Comparison of ENCODE assay signal across 18 cellular contexts in genomic region chr12:131766382-131767107, GRCh38. TPM values are rescaled to one million over a fixed set of nuclear protein-coding genes. Genes with fewer than 3 reads are reported as not detected.
A peak's percentile ranks its signal among the peaks of the same experiment; 100 is the strongest.
DNase-seq lines count a peak whose midpoint lies in the region; ATAC-seq, FAIRE-seq and TF ChIP-seq lines count a peak whose summit lies in the region.
"Had no signal": no experiment of that assay in that cellular context is flagged by ENCODE, and none has a peak within 500 bp of the region (broad histone marks: within the 10 kb centered on the region; RNA-seq: fewer than 3 reads in every experiment).

No MANE protein-coding gene starts in this region.

- no peak for TF ChIP-seq RAD21 in HCT116 (IDR thresholded peaks at IDR 0.05; ENCODE audit: low read depth)
- TF ChIP-seq RAD21 in K562 (CRISPR knock-in tag; conservative IDR thresholded peaks at IDR 0.05 in 1 of 2, IDR thresholded peaks at IDR 0.05 in 1 of 2) = no peak

- H3K79me2 ChIP-seq in HCT116 (ENCODE audit: insufficient read depth, low read length) (peaks cover 7% of the 10 kb centered on the region; the same call in 1 of the 2 replicates), K562 (ENCODE audit: control insufficient read depth, insufficient read depth, low read length) (no peaks in the 10 kb centered on the region), OCI-LY7 (ENCODE audit: insufficient read depth, low read depth, low read length) (no peaks in the 10 kb centered on the region), PC-9 (ENCODE audit: low read depth) (no peaks in the 10 kb centered on the region)

- no peak overlapping the region for H2BK12ac ChIP-seq in mesenchymal stem cell (ENCODE audit: low read length in 2 of 2)

- no peak for FAIRE-seq in K562 (lab: Jason Lieb, UNC)

- TF ChIP-seq POLR2A in HCT116 (IDR thresholded peaks at IDR 0.05; ENCODE audit: borderline replicate concordance, extremely low read depth, insufficient read depth, insufficient read length) (no peak), K562 (conservative IDR thresholded peaks at IDR 0.05) (no peak)

- H3K9me3 ChIP-seq in HCT116 (ENCODE audit: control insufficient read depth in 1 of 2, insufficient read depth in 1 of 2, low read depth in 1 of 2, low read length in 2 of 2) (no peaks in the 10 kb centered on the region), K562 (replicated peaks; ENCODE audit: control insufficient read depth, insufficient read depth, low read depth, low read length) (no peaks in the 10 kb centered on the region), mesenchymal stem cell (ENCODE audit: control insufficient read depth, low read length) (no peaks in the 10 kb centered on the region), OCI-LY7 (ENCODE audit: low read length) (no peaks in the 10 kb centered on the region), PC-9 (ENCODE audit: insufficient read depth, low read depth) (no peaks in the 10 kb centered on the region)
- H3K9me3 ChIP-seq: SJCRH30 had no signal

- H3K18ac ChIP-seq in mesenchymal stem cell (ENCODE audit: low read depth in 1 of 2, low read length in 2 of 2) = no peak overlapping the region

- in situ Hi-C loops in K562 (cut with MboI) = no loop called here

- H2BK5ac ChIP-seq in mesenchymal stem cell (ENCODE audit: low read depth, low read length, poor library complexity, severe bottlenecking) = no peak overlapping the region

- H3K4me3 ChIP-seq in GM12865 (ENCODE audit: low read depth, low read length) = no peak overlapping the region
- H3K4me3 ChIP-seq in HCT116 (replicated peaks in 1 of 2; ENCODE audit: low read depth in 1 of 2, low read length in 2 of 2) = no peak overlapping the region
- H3K4me3 ChIP-seq in K562 = no peak overlapping the region
- H3K4me3 ChIP-seq in mesenchymal stem cell (ENCODE audit: insufficient read depth in 1 of 2, low read depth in 1 of 2, low read length in 2 of 2) = no peak overlapping the region
- H3K4me3 ChIP-seq in OCI-LY7 (ENCODE audit: low read depth, low read length, poor library complexity, severe bottlenecking) = no peak overlapping the region
- no peak overlapping the region for H3K4me3 ChIP-seq in PC-9
- H3K4me3 ChIP-seq: SJCRH30 had no signal

- H3K4ac ChIP-seq in mesenchymal stem cell (ENCODE audit: low read depth in 1 of 2, low read length in 2 of 2) = no peak overlapping the region

- H2AFZ ChIP-seq in HCT116 (ENCODE audit: low read depth, low read length, poor library complexity, severe bottlenecking) (no peak overlapping the region), K562 (ENCODE audit: low read depth, low read length) (no peak overlapping the region), mesenchymal stem cell (ENCODE audit: low read depth, low read length) (no peak overlapping the region), OCI-LY7 (ENCODE audit: low read length) (no peak overlapping the region), PC-9 (no peak overlapping the region)

- intact Hi-C loops in HCT116 (cut with micrococcal nuclease) (no loop called here), K562 (cut with micrococcal nuclease) (no loop called here), OCI-LY7 (cut with micrococcal nuclease; ENCODE audit: unreplicated experiment) (no loop called here), PC-9 (cut with micrococcal nuclease; ENCODE audit: unreplicated experiment) (no loop called here)

- no peak overlapping the region for H2BK15ac ChIP-seq in mesenchymal stem cell (ENCODE audit: low read depth, poor library complexity, severe bottlenecking)

- no peak overlapping the region for H3K23ac ChIP-seq in mesenchymal stem cell (ENCODE audit: low read length in 2 of 2)

- no peak overlapping the region for H2BK120ac ChIP-seq in mesenchymal stem cell (ENCODE audit: low read depth, low read length)

- H3K36me3 ChIP-seq in HCT116 (ENCODE audit: control insufficient read depth in 1 of 2, insufficient read depth in 2 of 2, low read length in 2 of 2) (peaks cover 34 to 51% of the 10 kb centered on the region in 2 experiments; a peak in 3 of 4 replicates), K562 (ENCODE audit: control insufficient read depth, insufficient read depth, low read length) (peaks cover 85% of the 10 kb centered on the region), mesenchymal stem cell (ENCODE audit: control insufficient read depth in 1 of 2, insufficient read depth in 2 of 2, low read depth in 1 of 2, low read length in 2 of 2) (peaks cover 65 to 90% of the 10 kb centered on the region in 2 experiments), OCI-LY7 (ENCODE audit: insufficient read depth, low read length) (peaks cover 92% of the 10 kb centered on the region), PC-9 (ENCODE audit: low read depth) (peaks cover 24% of the 10 kb centered on the region; the same call in 1 of the 2 replicates)

- H3K9ac ChIP-seq in HCT116 (ENCODE audit: low read length) = no peak overlapping the region
- H3K9ac ChIP-seq in K562 (ENCODE audit: insufficient read depth in 1 of 2, low read depth in 2 of 2, low read length in 2 of 2) = no peak overlapping the region
- no peak overlapping the region for H3K9ac ChIP-seq in mesenchymal stem cell (ENCODE audit: low read length)

- no peak overlapping the region for H2AK5ac ChIP-seq in mesenchymal stem cell (ENCODE audit: low read length, severe bottlenecking)

- H3K4me1 ChIP-seq in HCT116 (ENCODE audit: control insufficient read depth in 1 of 2, insufficient read depth in 2 of 2, low read length in 2 of 2) (no peaks in the 10 kb centered on the region), K562 (replicated peaks in 1 of 2; ENCODE audit: control insufficient read depth in 2 of 2, insufficient read depth in 2 of 2, low read length in 2 of 2) (no peaks in the 10 kb centered on the region), mesenchymal stem cell (ENCODE audit: control insufficient read depth, insufficient read depth, low read depth, low read length) (peaks cover 10% of the 10 kb centered on the region), OCI-LY7 (ENCODE audit: insufficient read depth, low read length, poor library complexity, severe bottlenecking) (peaks cover 19% of the 10 kb centered on the region), PC-9 (replicated peaks; ENCODE audit: insufficient read depth) (no peaks in the 10 kb centered on the region)
- H3K4me1 ChIP-seq: SJCRH30 had no signal

- ATAC-seq in HCT116 (peak; percentile 27; the same call in 1 of the 2 replicates), K562 (no peak), HG03342 (IDR thresholded peaks at IDR 0.05; ENCODE audit: unreplicated experiment) (no peak)

- CTCF ChIA-PET in HCT116 (lab: Charles Lee) (no interaction called here), K562 (lab: Yijun Ruan, JAX; ENCODE audit: low intra/inter-chr PET ratio) (no interaction called here), OCI-LY7 (lab: Charles Lee; ENCODE audit: unreplicated experiment) (no interaction called here), PC-9 (lab: Charles Lee) (no interaction called here)

- no peak overlapping the region for H3K14ac ChIP-seq in mesenchymal stem cell (ENCODE audit: low read length in 2 of 2)

- H4K8ac ChIP-seq in mesenchymal stem cell (ENCODE audit: low read length) = no peak overlapping the region

- no peaks in the 10 kb centered on the region for H3K27me3 ChIP-seq in HCT116 (ENCODE audit: insufficient read depth, low read length)
- H3K27me3 ChIP-seq in K562 (ENCODE audit: control insufficient read depth in 2 of 2, insufficient read depth in 2 of 2, low read length in 2 of 2) = no peaks in the 10 kb centered on the region
- H3K27me3 ChIP-seq in mesenchymal stem cell (ENCODE audit: control insufficient read depth in 1 of 2, insufficient read depth in 1 of 2, low read length in 2 of 2) = no peaks in the 10 kb centered on the region
- H3K27me3 ChIP-seq in PC-9 (ENCODE audit: insufficient read depth, low read depth) = no peaks in the 10 kb centered on the region
- H3K27me3 ChIP-seq: SJCRH30 had no signal

- POLR2A ChIA-PET in HCT116 (lab: Charles Lee) (no interaction called here), K562 (lab: Yijun Ruan, JAX) (no interaction called here), OCI-LY7 (lab: Charles Lee) (interaction anchor here (0.8 kb wide), 1 partner anchor 15 kb away, joined by 3 read pairs; no protein-coding TSS in a partner anchor), PC-9 (lab: Charles Lee; ENCODE audit: unreplicated experiment) (no interaction called here)

- no peak for TF ChIP-seq CTCF in GM12865 (IDR thresholded peaks at IDR 0.05; ENCODE audit: insufficient read depth, low read depth, low read length, missing control alignments)
- no peak for TF ChIP-seq CTCF in HCT116 (IDR thresholded peaks at IDR 0.05 in 2 of 3, conservative IDR thresholded peaks at IDR 0.05 in 1 of 3; ENCODE audit: borderline replicate concordance in 1 of 3, insufficient read depth in 1 of 3, low read depth in 2 of 3, low read length in 2 of 3)
- no peak for TF ChIP-seq CTCF in K562 (IDR thresholded peaks at IDR 0.05 in 2 of 3, conservative IDR thresholded peaks at IDR 0.05 in 1 of 3; ENCODE audit: insufficient read depth in 2 of 3, low read depth in 1 of 3, low read length in 3 of 3)
- TF ChIP-seq CTCF in OCI-LY7 (conservative IDR thresholded peaks at IDR 0.05; ENCODE audit: low read length) = no peak
- TF ChIP-seq CTCF in PC-9 (conservative IDR thresholded peaks at IDR 0.05) = no peak

- no peaks in the 10 kb centered on the region for H4K20me1 ChIP-seq in HCT116 (ENCODE audit: insufficient read depth)
- H4K20me1 ChIP-seq in K562 (replicated peaks; ENCODE audit: control insufficient read depth, insufficient read depth, low read length) = no peaks in the 10 kb centered on the region
- H4K20me1 ChIP-seq in OCI-LY7 (ENCODE audit: insufficient read depth, low read length) = no peaks in the 10 kb centered on the region
- peaks cover 4% of the 10 kb centered on the region; the same call in 1 of the 2 replicates for H4K20me1 ChIP-seq in PC-9 (ENCODE audit: insufficient read depth)

- peaks cover 38% of the 10 kb centered on the region for H3K79me1 ChIP-seq in mesenchymal stem cell (replicated peaks; ENCODE audit: low read length, poor library complexity, severe bottlenecking)

- RAD21 ChIA-PET in HCT116 (lab: Charles Lee; ENCODE audit: low non-redundant PET in 1 of 2, low total read pairs in 2 of 2, uncharacterized antibody in 2 of 2, unreplicated experiment in 2 of 2) = no interaction called here

- H3K27ac ChIP-seq in HCT116 (ENCODE audit: low read depth, low read length) (no peak overlapping the region), K562 (ENCODE audit: extremely low read depth, low read depth, low read length) (no peak overlapping the region), mesenchymal stem cell (ENCODE audit: low read length, poor library complexity, severe bottlenecking) (peak overlapping the region; percentile 0), OCI-LY7 (ENCODE audit: low read depth, low read length, poor library complexity, severe bottlenecking) (no peak overlapping the region), PC-9 (no peak overlapping the region)
- H3K27ac ChIP-seq: SJCRH30 had no signal

- no peak overlapping the region for H4K91ac ChIP-seq in mesenchymal stem cell (ENCODE audit: low read length)

- TF ChIP-seq EP300 in K562 (IDR thresholded peaks at IDR 0.05; ENCODE audit: low read length) = no peak

- no peak overlapping the region for H3K4me2 ChIP-seq in HCT116 (ENCODE audit: low read length)
- no peak overlapping the region for H3K4me2 ChIP-seq in K562 (ENCODE audit: insufficient read depth, low read length)
- no peak overlapping the region for H3K4me2 ChIP-seq in mesenchymal stem cell (ENCODE audit: low read length, poor library complexity, severe bottlenecking)
- no peak overlapping the region for H3K4me2 ChIP-seq in OCI-LY7 (ENCODE audit: low read length)
- H3K4me2 ChIP-seq in PC-9 = no peak overlapping the region

- BruUV-seq in HCT116 (replicated peaks; lab: Mats Ljungman, UMichigan) = no TSS peak
- no TSS peak for BruUV-seq in K562 (replicated peaks; lab: Mats Ljungman, UMichigan)
- no TSS peak for BruUV-seq in OCI-LY7 (replicated peaks; lab: Mats Ljungman, UMichigan)
- BruUV-seq in PC-9 (replicated peaks; lab: Mats Ljungman, UMichigan) = no TSS peak

- no peaks in the 10 kb centered on the region for H3K9me2 ChIP-seq in HCT116 (ENCODE audit: insufficient read depth)
- no peaks in the 10 kb centered on the region for H3K9me2 ChIP-seq in OCI-LY7 (ENCODE audit: insufficient read depth, low read length)
- no peaks in the 10 kb centered on the region for H3K9me2 ChIP-seq in PC-9 (ENCODE audit: insufficient read depth)

- WGBS in K562 (ENCODE audit: insufficient coverage, low coverage, missing lambda C conversion rate) = 89% methylated on average over 9 of the region's 17 CpGs
- WGBS in mesenchymal stem cell = 96% methylated on average over 15 of the region's 17 CpGs

- H3F3A ChIP-seq in PC-9 (ENCODE audit: insufficient read depth, low read depth) = no peaks in the 10 kb centered on the region

- H3K9me1 ChIP-seq in K562 (ENCODE audit: control insufficient read depth, insufficient read depth, low read length) = no peaks in the 10 kb centered on the region

- DNase-seq in GM12865 (ENCODE audit: low read depth) (peak; percentile 15), HCT116 (ENCODE audit: low read depth, low spot score) (no peak), K562 (ENCODE audit: extremely low read depth in 1 of 4, low spot score in 3 of 4) (no peak), mesenchymal stem cell (no peak), OCI-LY7 (ENCODE audit: low spot score) (no peak), PC-9 (no peak)
- no peak for DNase-seq in activated naive CD4-positive, alpha-beta T cell (lab: John Stamatoyannopoulos, UW)
- DNase-seq: AML-193; CD8-positive, alpha-beta memory T cell; GF-D8; GOT3; NCI-H1930; NCI-H2171 treated with DMSO at 0.1 percent for 48 hours; NCI-H82; RPMI8226; SJCRH30; SW 1271 had no signal

RNA-seq across cellular contexts. Expression of gene SFSWAP, which starts 55.7 kb away (rescaled TPM):
- total RNA-seq in HCT116 (2021; ENCODE audit: unreplicated experiment) (50.4 TPM), K562 (2014; rRNA removed) (47.5 and 53.4 TPM in 2 replicates), K562 (2014; rRNA removed; fragmentation: Illumina TruSeq; extraction: Trizol) (21.9 and 23.4 TPM in 2 replicates), K562 (2015; rRNA removed; fragmentation: Illumina TruSeq; extraction: Trizol) (31.0 and 32.6 TPM in 2 replicates), K562 (2021) (57.3 and 60.4 TPM in 2 replicates), OCI-LY7 (2022) (83.8 and 87.1 TPM in 2 replicates), PC-9 (2021) (40.7 and 41.9 TPM in 2 replicates)
- 30.8 and 38.1 TPM in 2 replicates for polyA plus RNA-seq in HCT116 (2012)
- total RNA-seq in K562 (2011; cell fraction: chromatin; rRNA removed; ENCODE audit: low replicate concordance) = 141 and 174 TPM in 2 replicates
- 69.2 and 73.8 TPM in 2 replicates for total RNA-seq in K562 (2011; cell fraction: nucleolus; rRNA removed)
- total RNA-seq in K562 (2011; cell fraction: nucleoplasm; rRNA removed) = 106 and 133 TPM in 2 replicates
- polyA plus RNA-seq in K562 (2011; rRNA removed) (17.4 and 33.1 TPM in 2 replicates), K562 (2014; fragmentation: Illumina TruSeq; extraction: Trizol) (47.9 and 49.4 TPM in 2 replicates), K562 (2014; fragmentation: Nextera tagmentation; extraction: Ambion mirVana) (1 to 10 TPM; 2.4 to 2.8 TPM), K562 (2014; rRNA removed) (36.2 and 42.4 TPM in 2 replicates)
- polyA plus RNA-seq in K562 (2011; cell fraction: cytosol; rRNA removed) = 17.2 and 28.4 TPM in 2 replicates
- polyA plus RNA-seq in K562 (2011; cell fraction: nucleus; rRNA removed) = 104 and 135 TPM in 2 replicates
- 26.3 and 38.9 TPM in 2 replicates for polyA plus RNA-seq in K562 (2012)
- polyA minus RNA-seq in K562 (2011; rRNA and poly(A)+ RNA removed) = 24.6 and 36.6 TPM in 2 replicates
- polyA minus RNA-seq in K562 (2011; cell fraction: cytosol; rRNA and poly(A)+ RNA removed) = 18.6 and 35.6 TPM in 2 replicates
- polyA minus RNA-seq in K562 (2011; cell fraction: nucleus; rRNA and poly(A)+ RNA removed) = 50.4 and 79.0 TPM in 2 replicates
- 31.4 TPM for polyA plus RNA-seq in mesenchymal stem cell (2013, experiment 1 of 2)
- 30.6 TPM for polyA plus RNA-seq in mesenchymal stem cell (2013, experiment 2 of 2)
- total RNA-seq in OCI-LY7 (2014; rRNA removed; shearing (Covaris generic)) = 54.0 and 58.8 TPM in 2 replicates
